ENCODE assay signal across 20 cellular contexts in the genomic region with DNA sequence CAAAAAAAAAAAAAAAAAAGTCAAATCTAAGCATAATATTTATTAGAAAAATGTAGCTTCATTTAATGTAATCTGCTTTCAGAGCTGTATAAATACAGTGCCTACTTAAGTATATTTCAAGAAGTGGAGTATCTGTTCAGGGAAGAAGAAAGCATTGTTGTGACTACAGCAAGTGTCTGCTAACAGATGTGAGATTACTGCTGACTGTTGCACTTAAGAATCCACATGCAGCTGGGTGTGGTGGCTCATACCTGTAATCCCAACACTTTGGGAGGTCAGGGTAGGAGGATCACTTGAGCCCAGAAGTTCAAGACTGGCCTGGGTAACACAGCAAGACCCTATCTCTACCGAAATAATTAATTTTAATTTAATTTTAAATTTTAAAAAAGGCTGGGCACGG. TPM values are rescaled to one million over a fixed set of nuclear protein-coding genes. Genes with fewer than 3 reads are reported as not detected.
"Had no signal": no experiment of that assay in that cellular context is flagged by ENCODE, and none has a peak within 500 bp of the region (broad histone marks: within the 10 kb centered on the region; RNA-seq: fewer than 3 reads in every experiment).

No MANE protein-coding gene starts in this region.

- ATAC-seq: heart right ventricle, left colon, sciatic nerve had no signal

- H3K4me3 ChIP-seq: colonic mucosa, esophagus squamous epithelium, heart right ventricle, stomach, suprapubic skin, tibial nerve, uterus had no signal

- H3K36me3 Mint-ChIP-seq: activated naive CD8-positive, alpha-beta T cell treated with anti-CD3 and anti-CD28 coated beads for 36 hours had no signal

- H3K27ac ChIP-seq: colonic mucosa, esophagus squamous epithelium, stomach, suprapubic skin, uterus had no signal

- H3K36me3 ChIP-seq: colonic mucosa, uterus had no signal

- H3K27ac Mint-ChIP-seq: activated naive CD8-positive, alpha-beta T cell treated with anti-CD3 and anti-CD28 coated beads for 36 hours; activated T-helper 2 cell treated with anti-CD3 and anti-CD28 coated beads, Interferon-gamma antibody, Interleukin-2, Interleukin-4, amounts not matched to agents 10 μg/mL and 5 μg/mL and 100 μg/mL, durations not matched to agents 14 hours and 24 hours and 36 hours; memory B cell; stimulated activated memory B cell treated with anti-CD40 and anti-IgM and Interleukin-4, amounts not matched to agents 10 μg/mL and 1 μg/mL and 100 μg/mL, for 72 hours had no signal

- H3K9me3 Mint-ChIP-seq: activated naive CD8-positive, alpha-beta T cell treated with anti-CD3 and anti-CD28 coated beads for 36 hours; activated T-cell treated with anti-CD3 and anti-CD28 coated beads, Interleukin-2, amount 50 U/mL, for 4 hours; activated T-helper 2 cell treated with anti-CD3 and anti-CD28 coated beads, Interferon-gamma antibody, Interleukin-2, Interleukin-4, amounts not matched to agents 10 μg/mL and 5 μg/mL and 100 μg/mL, durations not matched to agents 14 hours and 24 hours and 36 hours; central memory CD8-positive, alpha-beta T cell; memory B cell; nephron progenitor cell; stimulated activated memory B cell treated with anti-CD40 and anti-IgM and Interleukin-4, amounts not matched to agents 10 μg/mL and 1 μg/mL and 100 μg/mL, for 72 hours had no signal

- H3K27me3 Mint-ChIP-seq: activated naive CD8-positive, alpha-beta T cell treated with anti-CD3 and anti-CD28 coated beads for 36 hours; central memory CD8-positive, alpha-beta T cell; memory B cell; stimulated activated memory B cell treated with anti-CD40 and anti-IgM and Interleukin-4, amounts not matched to agents 10 μg/mL and 1 μg/mL and 100 μg/mL, for 72 hours had no signal

- H3K9me3 ChIP-seq: colonic mucosa, esophagus squamous epithelium, heart right ventricle, stomach, suprapubic skin, tibial nerve, uterus had no signal

- DNase-seq: activated naive CD4-positive, alpha-beta T cell treated with Interleukin-2 at 50 U/mL for 16 hours; activated naive CD8-positive, alpha-beta T cell treated with anti-CD3 and anti-CD28 coated beads for 36 hours; activated T-cell treated with anti-CD3 and anti-CD28 coated beads, Interleukin-2, amount 50 U/mL, for 4 hours; colonic mucosa; esophagus squamous epithelium; heart right ventricle; left colon; nephron progenitor cell; nucleus accumbens; small intestine; stomach; T-helper 9 cell; uterus had no signal

- H3K27me3 ChIP-seq: colonic mucosa, esophagus squamous epithelium, heart right ventricle, stomach, suprapubic skin, tibial nerve, uterus had no signal

- H3K4me3 Mint-ChIP-seq: activated naive CD8-positive, alpha-beta T cell treated with anti-CD3 and anti-CD28 coated beads for 36 hours; activated T-cell treated with anti-CD3 and anti-CD28 coated beads, Interleukin-2, amount 50 U/mL, for 4 hours; central memory CD8-positive, alpha-beta T cell; memory B cell; nephron progenitor cell; stimulated activated memory B cell treated with anti-CD40 and anti-IgM and Interleukin-4, amounts not matched to agents 10 μg/mL and 1 μg/mL and 100 μg/mL, for 72 hours had no signal

- H3K4me1 ChIP-seq: colonic mucosa had no signal

RNA-seq across cellular contexts. Expression of a gene that starts 39.9 kb away (rescaled TPM):
- total RNA-seq: sciatic nerve had no signal
